Comparison of ENCODE assay signal across 3 cellular contexts in the genomic region with DNA sequence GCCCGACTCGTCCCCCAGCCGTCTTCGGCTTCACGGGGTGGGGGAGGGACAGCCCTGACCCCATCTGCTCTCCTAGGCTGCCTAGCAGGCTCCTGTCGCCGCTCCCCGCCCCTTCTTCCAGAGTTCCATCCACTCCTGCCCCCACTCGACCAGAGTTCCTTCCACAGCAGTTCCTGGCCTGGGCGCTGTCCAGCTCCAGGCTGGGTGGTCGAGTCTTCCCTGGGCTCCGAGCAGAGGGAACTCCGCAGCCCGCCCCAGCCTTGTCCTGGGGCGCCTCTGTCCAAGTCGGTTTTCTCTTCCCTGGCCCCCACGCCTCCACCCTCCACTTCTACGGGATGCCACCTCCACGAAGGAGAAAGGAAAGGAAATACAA.
TF ChIP-seq lines count a peak whose summit lies in the region.

No MANE protein-coding gene starts in this region.

TF ChIP-seq in SK-N-SH, 30 proteins besides CTCF, POLR2A, EP300 and RAD21:
- TF ChIP-seq MXI1 (IDR thresholded peaks at IDR 0.05; ENCODE audit: low read depth, low read length): no peak
- TF ChIP-seq, protein P1, sequence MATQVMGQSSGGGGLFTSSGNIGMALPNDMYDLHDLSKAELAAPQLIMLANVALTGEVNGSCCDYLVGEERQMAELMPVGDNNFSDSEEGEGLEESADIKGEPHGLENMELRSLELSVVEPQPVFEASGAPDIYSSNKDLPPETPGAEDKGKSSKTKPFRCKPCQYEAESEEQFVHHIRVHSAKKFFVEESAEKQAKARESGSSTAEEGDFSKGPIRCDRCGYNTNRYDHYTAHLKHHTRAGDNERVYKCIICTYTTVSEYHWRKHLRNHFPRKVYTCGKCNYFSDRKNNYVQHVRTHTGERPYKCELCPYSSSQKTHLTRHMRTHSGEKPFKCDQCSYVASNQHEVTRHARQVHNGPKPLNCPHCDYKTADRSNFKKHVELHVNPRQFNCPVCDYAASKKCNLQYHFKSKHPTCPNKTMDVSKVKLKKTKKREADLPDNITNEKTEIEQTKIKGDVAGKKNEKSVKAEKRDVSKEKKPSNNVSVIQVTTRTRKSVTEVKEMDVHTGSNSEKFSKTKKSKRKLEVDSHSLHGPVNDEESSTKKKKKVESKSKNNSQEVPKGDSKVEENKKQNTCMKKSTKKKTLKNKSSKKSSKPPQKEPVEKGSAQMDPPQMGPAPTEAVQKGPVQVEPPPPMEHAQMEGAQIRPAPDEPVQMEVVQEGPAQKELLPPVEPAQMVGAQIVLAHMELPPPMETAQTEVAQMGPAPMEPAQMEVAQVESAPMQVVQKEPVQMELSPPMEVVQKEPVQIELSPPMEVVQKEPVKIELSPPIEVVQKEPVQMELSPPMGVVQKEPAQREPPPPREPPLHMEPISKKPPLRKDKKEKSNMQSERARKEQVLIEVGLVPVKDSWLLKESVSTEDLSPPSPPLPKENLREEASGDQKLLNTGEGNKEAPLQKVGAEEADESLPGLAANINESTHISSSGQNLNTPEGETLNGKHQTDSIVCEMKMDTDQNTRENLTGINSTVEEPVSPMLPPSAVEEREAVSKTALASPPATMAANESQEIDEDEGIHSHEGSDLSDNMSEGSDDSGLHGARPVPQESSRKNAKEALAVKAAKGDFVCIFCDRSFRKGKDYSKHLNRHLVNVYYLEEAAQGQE (IDR thresholded peaks at IDR 0.05; ENCODE audit: low read depth, low read length): peak; percentile 81

TF ChIP-seq in SK-N-SH treated with all-trans-retinoic acid at 6 μM for 48 hours, 23 proteins besides CTCF, POLR2A, EP300 and RAD21:
- TF ChIP-seq BACH2 (CRISPR knock-in tag; IDR thresholded peaks at IDR 0.05; ENCODE audit: borderline replicate concordance) (no peak), ESRRG (CRISPR knock-in tag; IDR thresholded peaks at IDR 0.05) (no peak), ZFP30 (CRISPR knock-in tag; IDR thresholded peaks at IDR 0.05) (no peak), RARB (CRISPR knock-in tag; IDR thresholded peaks at IDR 0.05) (no peak), GLIS3 (CRISPR knock-in tag; IDR thresholded peaks at IDR 0.05) (no peak), ARNTL (CRISPR knock-in tag; IDR thresholded peaks at IDR 0.05; ENCODE audit: borderline replicate concordance, low read depth) (no peak), ZNF565 (CRISPR knock-in tag; conservative IDR thresholded peaks at IDR 0.05; ENCODE audit: low read depth) (no peak), TOX (CRISPR knock-in tag; IDR thresholded peaks at IDR 0.05; ENCODE audit: borderline replicate concordance) (no peak), SNAI2 (CRISPR knock-in tag; IDR thresholded peaks at IDR 0.05) (no peak), PPARA (CRISPR knock-in tag; IDR thresholded peaks at IDR 0.05; ENCODE audit: borderline replicate concordance) (no peak), ZC3H10 (CRISPR knock-in tag; IDR thresholded peaks at IDR 0.05) (no peak), ISL1 (CRISPR knock-in tag; IDR thresholded peaks at IDR 0.05) (no peak)
- TF ChIP-seq, protein P2, sequence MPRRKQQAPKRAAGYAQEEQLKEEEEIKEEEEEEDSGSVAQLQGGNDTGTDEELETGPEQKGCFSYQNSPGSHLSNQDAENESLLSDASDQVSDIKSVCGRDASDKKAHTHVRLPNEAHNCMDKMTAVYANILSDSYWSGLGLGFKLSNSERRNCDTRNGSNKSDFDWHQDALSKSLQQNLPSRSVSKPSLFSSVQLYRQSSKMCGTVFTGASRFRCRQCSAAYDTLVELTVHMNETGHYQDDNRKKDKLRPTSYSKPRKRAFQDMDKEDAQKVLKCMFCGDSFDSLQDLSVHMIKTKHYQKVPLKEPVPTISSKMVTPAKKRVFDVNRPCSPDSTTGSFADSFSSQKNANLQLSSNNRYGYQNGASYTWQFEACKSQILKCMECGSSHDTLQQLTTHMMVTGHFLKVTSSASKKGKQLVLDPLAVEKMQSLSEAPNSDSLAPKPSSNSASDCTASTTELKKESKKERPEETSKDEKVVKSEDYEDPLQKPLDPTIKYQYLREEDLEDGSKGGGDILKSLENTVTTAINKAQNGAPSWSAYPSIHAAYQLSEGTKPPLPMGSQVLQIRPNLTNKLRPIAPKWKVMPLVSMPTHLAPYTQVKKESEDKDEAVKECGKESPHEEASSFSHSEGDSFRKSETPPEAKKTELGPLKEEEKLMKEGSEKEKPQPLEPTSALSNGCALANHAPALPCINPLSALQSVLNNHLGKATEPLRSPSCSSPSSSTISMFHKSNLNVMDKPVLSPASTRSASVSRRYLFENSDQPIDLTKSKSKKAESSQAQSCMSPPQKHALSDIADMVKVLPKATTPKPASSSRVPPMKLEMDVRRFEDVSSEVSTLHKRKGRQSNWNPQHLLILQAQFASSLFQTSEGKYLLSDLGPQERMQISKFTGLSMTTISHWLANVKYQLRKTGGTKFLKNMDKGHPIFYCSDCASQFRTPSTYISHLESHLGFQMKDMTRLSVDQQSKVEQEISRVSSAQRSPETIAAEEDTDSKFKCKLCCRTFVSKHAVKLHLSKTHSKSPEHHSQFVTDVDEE (CRISPR knock-in tag; IDR thresholded peaks at IDR 0.05): no peak
- TF ChIP-seq, protein P3, sequence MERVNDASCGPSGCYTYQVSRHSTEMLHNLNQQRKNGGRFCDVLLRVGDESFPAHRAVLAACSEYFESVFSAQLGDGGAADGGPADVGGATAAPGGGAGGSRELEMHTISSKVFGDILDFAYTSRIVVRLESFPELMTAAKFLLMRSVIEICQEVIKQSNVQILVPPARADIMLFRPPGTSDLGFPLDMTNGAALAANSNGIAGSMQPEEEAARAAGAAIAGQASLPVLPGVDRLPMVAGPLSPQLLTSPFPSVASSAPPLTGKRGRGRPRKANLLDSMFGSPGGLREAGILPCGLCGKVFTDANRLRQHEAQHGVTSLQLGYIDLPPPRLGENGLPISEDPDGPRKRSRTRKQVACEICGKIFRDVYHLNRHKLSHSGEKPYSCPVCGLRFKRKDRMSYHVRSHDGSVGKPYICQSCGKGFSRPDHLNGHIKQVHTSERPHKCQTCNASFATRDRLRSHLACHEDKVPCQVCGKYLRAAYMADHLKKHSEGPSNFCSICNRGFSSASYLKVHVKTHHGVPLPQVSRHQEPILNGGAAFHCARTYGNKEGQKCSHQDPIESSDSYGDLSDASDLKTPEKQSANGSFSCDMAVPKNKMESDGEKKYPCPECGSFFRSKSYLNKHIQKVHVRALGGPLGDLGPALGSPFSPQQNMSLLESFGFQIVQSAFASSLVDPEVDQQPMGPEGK (CRISPR knock-in tag; IDR thresholded peaks at IDR 0.05; ENCODE audit: borderline replicate concordance): no peak
- TF ChIP-seq, protein P4, sequence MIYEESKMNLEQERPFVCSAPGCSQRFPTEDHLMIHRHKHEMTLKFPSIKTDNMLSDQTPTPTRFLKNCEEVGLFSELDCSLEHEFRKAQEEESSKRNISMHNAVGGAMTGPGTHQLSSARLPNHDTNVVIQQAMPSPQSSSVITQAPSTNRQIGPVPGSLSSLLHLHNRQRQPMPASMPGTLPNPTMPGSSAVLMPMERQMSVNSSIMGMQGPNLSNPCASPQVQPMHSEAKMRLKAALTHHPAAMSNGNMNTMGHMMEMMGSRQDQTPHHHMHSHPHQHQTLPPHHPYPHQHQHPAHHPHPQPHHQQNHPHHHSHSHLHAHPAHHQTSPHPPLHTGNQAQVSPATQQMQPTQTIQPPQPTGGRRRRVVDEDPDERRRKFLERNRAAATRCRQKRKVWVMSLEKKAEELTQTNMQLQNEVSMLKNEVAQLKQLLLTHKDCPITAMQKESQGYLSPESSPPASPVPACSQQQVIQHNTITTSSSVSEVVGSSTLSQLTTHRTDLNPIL (CRISPR knock-in tag; IDR thresholded peaks at IDR 0.05; ENCODE audit: low read depth): no peak
- TF ChIP-seq, protein P5, sequence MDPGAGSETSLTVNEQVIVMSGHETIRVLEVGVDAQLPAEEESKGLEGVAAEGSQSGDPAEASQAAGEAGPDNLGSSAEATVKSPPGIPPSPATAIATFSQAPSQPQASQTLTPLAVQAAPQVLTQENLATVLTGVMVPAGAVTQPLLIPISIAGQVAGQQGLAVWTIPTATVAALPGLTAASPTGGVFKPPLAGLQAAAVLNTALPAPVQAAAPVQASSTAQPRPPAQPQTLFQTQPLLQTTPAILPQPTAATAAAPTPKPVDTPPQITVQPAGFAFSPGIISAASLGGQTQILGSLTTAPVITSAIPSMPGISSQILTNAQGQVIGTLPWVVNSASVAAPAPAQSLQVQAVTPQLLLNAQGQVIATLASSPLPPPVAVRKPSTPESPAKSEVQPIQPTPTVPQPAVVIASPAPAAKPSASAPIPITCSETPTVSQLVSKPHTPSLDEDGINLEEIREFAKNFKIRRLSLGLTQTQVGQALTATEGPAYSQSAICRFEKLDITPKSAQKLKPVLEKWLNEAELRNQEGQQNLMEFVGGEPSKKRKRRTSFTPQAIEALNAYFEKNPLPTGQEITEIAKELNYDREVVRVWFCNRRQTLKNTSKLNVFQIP (CRISPR knock-in tag; IDR thresholded peaks at IDR 0.05; ENCODE audit: borderline replicate concordance, low read depth): no peak

TF ChIP-seq in K562, 482 proteins besides CTCF, POLR2A, EP300 and RAD21:
- TF ChIP-seq BRD4 (IDR thresholded peaks at IDR 0.05): no peak
- TF ChIP-seq SAP30 (IDR thresholded peaks at IDR 0.05; ENCODE audit: borderline replicate concordance, insufficient read depth, low read depth, low read length, poor library complexity, severe bottlenecking): no peak
- no peak for TF ChIP-seq ZNF212 (CRISPR knock-in tag; IDR thresholded peaks at IDR 0.05)
- TF ChIP-seq ZNF408 (CRISPR knock-in tag; IDR thresholded peaks at IDR 0.05; ENCODE audit: low read depth): no peak
- TF ChIP-seq FUS (optimal IDR thresholded peaks at IDR 0.05; ENCODE audit: low read depth, low read length): no peak
- TF ChIP-seq, protein P6, sequence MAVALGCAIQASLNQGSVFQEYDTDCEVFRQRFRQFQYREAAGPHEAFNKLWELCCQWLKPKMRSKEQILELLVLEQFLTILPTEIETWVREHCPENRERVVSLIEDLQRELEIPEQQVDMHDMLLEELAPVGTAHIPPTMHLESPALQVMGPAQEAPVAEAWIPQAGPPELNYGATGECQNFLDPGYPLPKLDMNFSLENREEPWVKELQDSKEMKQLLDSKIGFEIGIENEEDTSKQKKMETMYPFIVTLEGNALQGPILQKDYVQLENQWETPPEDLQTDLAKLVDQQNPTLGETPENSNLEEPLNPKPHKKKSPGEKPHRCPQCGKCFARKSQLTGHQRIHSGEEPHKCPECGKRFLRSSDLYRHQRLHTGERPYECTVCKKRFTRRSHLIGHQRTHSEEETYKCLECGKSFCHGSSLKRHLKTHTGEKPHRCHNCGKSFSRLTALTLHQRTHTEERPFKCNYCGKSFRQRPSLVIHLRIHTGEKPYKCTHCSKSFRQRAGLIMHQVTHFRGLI (CRISPR knock-in tag; IDR thresholded peaks at IDR 0.05): no peak
- no peak for TF ChIP-seq IRF2 (CRISPR knock-in tag; IDR thresholded peaks at IDR 0.05)
- no peak for TF ChIP-seq HDAC1 (IDR thresholded peaks at IDR 0.05)
